Comparison of ENCODE assay signal across 15 cellular contexts in genomic region chrX:150581093-150581775, GRCh38. TPM values are rescaled to one million over a fixed set of nuclear protein-coding genes. Genes with fewer than 3 reads are reported as not detected.
A peak's percentile ranks its signal among the peaks of the same experiment; 100 is the strongest.
DNase-seq lines count a peak whose midpoint lies in the region; ATAC-seq, FAIRE-seq and TF ChIP-seq lines count a peak whose summit lies in the region.
"Had no signal": no experiment of that assay in that cellular context is flagged by ENCODE, and none has a peak within 500 bp of the region (broad histone marks: within the 10 kb centered on the region; RNA-seq: fewer than 3 reads in every experiment).

No MANE protein-coding gene starts in this region.

- no peaks in the 10 kb centered on the region for H4K20me1 ChIP-seq in astrocyte (ENCODE audit: insufficient read depth, low read length)

- TF ChIP-seq POLR2A in Peyer's patch (IDR thresholded peaks at IDR 0.05): no peak

- H3K4me3 Mint-ChIP-seq in astrocyte (ENCODE audit: unreplicated experiment): no peak overlapping the region
- H3K4me3 Mint-ChIP-seq: WTC11 had no signal

- H3K36me3 ChIP-seq in astrocyte (ENCODE audit: insufficient read depth, low read length): no peaks in the 10 kb centered on the region
- no peaks in the 10 kb centered on the region for H3K36me3 ChIP-seq in colonic mucosa
- H3K36me3 ChIP-seq in Peyer's patch: no peaks in the 10 kb centered on the region
- H3K36me3 ChIP-seq: esophagus muscularis mucosa, neutrophil, vagina had no signal

- peak; percentile 98 for FAIRE-seq in astrocyte (lab: Jason Lieb, UNC)

- peaks cover 3% of the 10 kb centered on the region for H3K36me3 Mint-ChIP-seq in astrocyte (ENCODE audit: low read depth, unreplicated experiment)

- H3K4me1 ChIP-seq in astrocyte (ENCODE audit: insufficient read depth, low read length) (peaks cover 11% of the 10 kb centered on the region), colonic mucosa (no peaks in the 10 kb centered on the region), Peyer's patch (peaks cover 0 to 8% (median 0%) of the 10 kb centered on the region in 4 donors)
- H3K4me1 ChIP-seq: esophagus muscularis mucosa, vagina had no signal

- H3K9me3 ChIP-seq in AG04450 (ENCODE audit: control insufficient read depth, insufficient read depth, low read length) (peaks cover 3% of the 10 kb centered on the region; the same call in 1 of the 2 replicates), astrocyte (ENCODE audit: insufficient read depth, low read depth, low read length) (no peaks in the 10 kb centered on the region), colonic mucosa (no peaks in the 10 kb centered on the region), Peyer's patch (no peaks in the 10 kb centered on the region)
- H3K9me3 ChIP-seq: esophagus muscularis mucosa, neutrophil, vagina had no signal

- peak overlapping the region; percentile 62 for H3K4me2 ChIP-seq in astrocyte (ENCODE audit: low read length)

- H3K27me3 Mint-ChIP-seq in astrocyte (ENCODE audit: low read depth, unreplicated experiment): no peaks in the 10 kb centered on the region
- H3K27me3 Mint-ChIP-seq: CD4-positive, alpha-beta T cell had no signal

- no peak overlapping the region for H2AFZ ChIP-seq in astrocyte (ENCODE audit: low read depth, low read length)

- DNase-seq in AG04450 (ENCODE audit: low read depth, low spot score) (peak; percentile 32), HS-27A (ENCODE audit: low read depth) (peak; percentile 59), astrocyte (ENCODE audit: low read depth) (peak; percentile 68), iris pigment epithelial cell (ENCODE audit: low read depth) (peak; percentile 80), NCI-H1092 treated with DMSO at 0.1 percent for 48 hours (lab: John Stamatoyannopoulos, UW) (no peak), colonic mucosa (no peak), Peyer's patch (no peak)
- DNase-seq: activated T-cell treated with anti-CD3 and anti-CD28 coated beads, Interleukin-2, amount 50 U/mL, for 1 hour; CD4-positive, alpha-beta T cell; H7 had no signal

- CTCF ChIA-PET in AG04450 (lab: Charles Lee): no interaction called here

- peaks cover 13% of the 10 kb centered on the region for H3K4me1 Mint-ChIP-seq in astrocyte (ENCODE audit: low read depth, unreplicated experiment)

- H3K27me3 ChIP-seq in AG04450 (ENCODE audit: control insufficient read depth, insufficient read depth, low read length) (no peaks in the 10 kb centered on the region), astrocyte (ENCODE audit: insufficient read depth, low read length) (no peaks in the 10 kb centered on the region), colonic mucosa (no peaks in the 10 kb centered on the region), Peyer's patch (no peaks in the 10 kb centered on the region)
- H3K27me3 ChIP-seq: esophagus muscularis mucosa, neutrophil, vagina had no signal

- ATAC-seq in HG03095 (IDR thresholded peaks at IDR 0.05; ENCODE audit: unreplicated experiment): no peak
- ATAC-seq: WTC11 had no signal

- TF ChIP-seq CTCF in AG04450 (IDR thresholded peaks at IDR 0.05; ENCODE audit: low read depth, low read length): no peak
- no peak for TF ChIP-seq CTCF in astrocyte (IDR thresholded peaks at IDR 0.05; ENCODE audit: insufficient read depth, low read depth, low read length)
- no peak for TF ChIP-seq CTCF in colonic mucosa (IDR thresholded peaks at IDR 0.05)
- no peak for TF ChIP-seq CTCF in Peyer's patch (IDR thresholded peaks at IDR 0.05)

- H3K27ac Mint-ChIP-seq in astrocyte (ENCODE audit: unreplicated experiment): peak overlapping the region; percentile 77
- H3K27ac Mint-ChIP-seq: WTC11 had no signal

- no peaks in the 10 kb centered on the region for H3K9me3 Mint-ChIP-seq in astrocyte (ENCODE audit: unreplicated experiment)
- H3K9me3 Mint-ChIP-seq: CD4-positive, alpha-beta T cell had no signal

- intact Hi-C loops in colonic mucosa (cut with DNase I): no loop called here

- H3K27ac ChIP-seq in AG04450 (ENCODE audit: low read depth, low read length): peak overlapping the region; percentile 25
- peak overlapping the region; percentile 57 for H3K27ac ChIP-seq in astrocyte (ENCODE audit: low read depth, low read length)
- no peak overlapping the region for H3K27ac ChIP-seq in colonic mucosa
- H3K27ac ChIP-seq in Peyer's patch: no peak overlapping the region
- H3K27ac ChIP-seq: esophagus muscularis mucosa, neutrophil, vagina had no signal

- POLR2A ChIA-PET in AG04450 (lab: Yijun Ruan, JAX): interaction anchor here (1.5 kb wide), 1 partner anchor 13 kb away, joined by 7 read pairs; the partner anchor contains the start of gene MTM1

- H3K4me3 ChIP-seq in AG04450 (ENCODE audit: low read depth, low read length): no peak overlapping the region
- H3K4me3 ChIP-seq in astrocyte (ENCODE audit: insufficient read depth, low read depth, low read length): no peak overlapping the region
- no peak overlapping the region for H3K4me3 ChIP-seq in colonic mucosa
- H3K4me3 ChIP-seq in Peyer's patch: no peak overlapping the region
- H3K4me3 ChIP-seq: esophagus muscularis mucosa, vagina had no signal

- H3K9ac ChIP-seq in astrocyte (ENCODE audit: low read length): no peak overlapping the region
- H3K9ac ChIP-seq in colonic mucosa (ENCODE audit: low read depth in 2 of 2, low read length in 2 of 2): no peak overlapping the region

- peaks cover 13% of the 10 kb centered on the region for H3K79me2 ChIP-seq in astrocyte (ENCODE audit: insufficient read depth, low read length)

RNA-seq across cellular contexts. Expression of gene MTM1, which starts 12.8 kb away (rescaled TPM):
- 3.9 TPM in 2 replicates for polyA plus RNA-seq in AG04450 (2011; rRNA removed)
- polyA minus RNA-seq in AG04450 (2011; rRNA and poly(A)+ RNA removed): 3.0 and 5.0 TPM in 2 replicates
- total RNA-seq in astrocyte: 10.7 and 11.0 TPM in 2 replicates
- total RNA-seq in colonic mucosa: 10 to 100 TPM; 36.8 to 61.3 TPM
- 10 to 100 TPM; 12.4 to 22.2 (median 18.1) TPM for total RNA-seq in Peyer's patch

Comparison
In these comparisons a context has a peak if more than half of its experiments do, and no peak if none do; other contexts are left out.
1. DNase-seq: peak in AG04450 (single experiment), HS-27A (single experiment), astrocyte (single experiment) and iris pigment epithelial cell (single experiment); none in NCI-H1092 treated with DMSO at 0.1 percent for 48 hours (single experiment), colonic mucosa (single experiment) and Peyer's patch (0 of 3).
2. H3K27ac ChIP-seq: peak in AG04450 (single experiment) and astrocyte (single experiment); none in colonic mucosa (single experiment) and Peyer's patch (0 of 4).